ENCODE assay signal across 8 cellular contexts in genomic region chr2:191571163-191571769, GRCh38.
A peak's percentile ranks its signal among the peaks of the same experiment; 100 is the strongest.
DNase-seq lines count a peak whose midpoint lies in the region; ATAC-seq, FAIRE-seq and TF ChIP-seq lines count a peak whose summit lies in the region.

No MANE protein-coding gene starts in this region.

- WGBS in right lobe of liver (ENCODE audit: insufficient coverage, low coverage, low lambda C conversion rate, missing lambda C conversion rate): 6% methylated on average over 6 of the region's 6 CpGs
- 19 to 21% methylated on average over 6 of the region's 6 CpGs for WGBS in aorta, 2 donors

- H3K27ac ChIP-seq in breast epithelium (no peak overlapping the region), right lobe of liver (no peak overlapping the region), aorta (ENCODE audit: low read depth in 1 of 2, low read length in 2 of 2) (no peak overlapping the region)

- TF ChIP-seq POLR2A in breast epithelium (IDR thresholded peaks at IDR 0.05) (no peak), right lobe of liver (IDR thresholded peaks at IDR 0.05) (no peak)

- no peaks in the 10 kb centered on the region for H3K9me3 ChIP-seq in breast epithelium
- no peaks in the 10 kb centered on the region for H3K9me3 ChIP-seq in right lobe of liver
- H3K9me3 ChIP-seq in aorta (ENCODE audit: control insufficient read depth, low read length): no peaks in the 10 kb centered on the region

- peak; percentile 77 for DNase-seq in NOMO-1 treated with dmso at 0.1 percent for 144 hours (lab: John Stamatoyannopoulos, UW; ENCODE audit: unreplicated experiment)
- no peak for DNase-seq in breast epithelium (ENCODE audit: low spot score in 2 of 2)
- no peak for DNase-seq in right lobe of liver
- no peak for DNase-seq in aorta

- no peaks in the 10 kb centered on the region for H3K27me3 ChIP-seq in breast epithelium
- H3K27me3 ChIP-seq in right lobe of liver: no peaks in the 10 kb centered on the region
- no peaks in the 10 kb centered on the region for H3K27me3 ChIP-seq in aorta (ENCODE audit: control insufficient read depth in 1 of 2, insufficient read depth in 2 of 2, low read length in 1 of 2)

- peak; percentile 97 for FAIRE-seq in G401.6 (lab: Jason Lieb, UNC)

- TF ChIP-seq CTCF in breast epithelium (IDR thresholded peaks at IDR 0.05) (no peak), right lobe of liver (IDR thresholded peaks at IDR 0.05) (peak; percentile 28 to 47 (median 42))

- peak overlapping the region; percentile 3 to 27 (median 16) for H3K4me3 ChIP-seq in breast epithelium
- peak overlapping the region in 1 of 3 donors; percentile 12 for H3K4me3 ChIP-seq in right lobe of liver
- H3K4me3 ChIP-seq in aorta (ENCODE audit: low read length in 2 of 2): peak overlapping the region in 1 of 2 donors; percentile 14

- intact Hi-C loops in breast epithelium (cut with DNase I; ENCODE audit: low total_unique reads) (no loop called here), right lobe of liver (cut with DNase I) (no loop called here), aorta (cut with DNase I) (no loop called here)

- ATAC-seq in GM21825 (IDR thresholded peaks at IDR 0.05; ENCODE audit: unreplicated experiment) (peak; percentile 61), right lobe of liver (peak; percentile 84 to 88 (median 86)), aorta (ENCODE audit: low FRiP score) (peak; percentile 47), HG03135 (IDR thresholded peaks at IDR 0.05; ENCODE audit: unreplicated experiment) (no peak), GM19328 (IDR thresholded peaks at IDR 0.05; ENCODE audit: unreplicated experiment) (no peak)

- H3K4me1 ChIP-seq in breast epithelium: no peaks in the 10 kb centered on the region
- no peaks in the 10 kb centered on the region for H3K4me1 ChIP-seq in right lobe of liver
- no peaks in the 10 kb centered on the region for H3K4me1 ChIP-seq in aorta (ENCODE audit: control insufficient read depth in 1 of 2, insufficient read depth in 2 of 2, low read length in 2 of 2)

- H3K36me3 ChIP-seq in breast epithelium (no peaks in the 10 kb centered on the region), right lobe of liver (no peaks in the 10 kb centered on the region), aorta (ENCODE audit: control insufficient read depth in 1 of 2, insufficient read depth in 2 of 2, low read length in 1 of 2) (no peaks in the 10 kb centered on the region)

Comparison
In these comparisons a context has a peak if more than half of its experiments do, and no peak if none do; other contexts are left out.
1. ATAC-seq: peak in GM21825 (single experiment), right lobe of liver (4 of 4) and aorta (single experiment); none in HG03135 (single experiment) and GM19328 (single experiment).
2. CTCF ChIP-seq: peak in right lobe of liver (4 of 4); none in breast epithelium (0 of 3).